ENCODE assay signal across 8 cellular contexts in the genomic region with DNA sequence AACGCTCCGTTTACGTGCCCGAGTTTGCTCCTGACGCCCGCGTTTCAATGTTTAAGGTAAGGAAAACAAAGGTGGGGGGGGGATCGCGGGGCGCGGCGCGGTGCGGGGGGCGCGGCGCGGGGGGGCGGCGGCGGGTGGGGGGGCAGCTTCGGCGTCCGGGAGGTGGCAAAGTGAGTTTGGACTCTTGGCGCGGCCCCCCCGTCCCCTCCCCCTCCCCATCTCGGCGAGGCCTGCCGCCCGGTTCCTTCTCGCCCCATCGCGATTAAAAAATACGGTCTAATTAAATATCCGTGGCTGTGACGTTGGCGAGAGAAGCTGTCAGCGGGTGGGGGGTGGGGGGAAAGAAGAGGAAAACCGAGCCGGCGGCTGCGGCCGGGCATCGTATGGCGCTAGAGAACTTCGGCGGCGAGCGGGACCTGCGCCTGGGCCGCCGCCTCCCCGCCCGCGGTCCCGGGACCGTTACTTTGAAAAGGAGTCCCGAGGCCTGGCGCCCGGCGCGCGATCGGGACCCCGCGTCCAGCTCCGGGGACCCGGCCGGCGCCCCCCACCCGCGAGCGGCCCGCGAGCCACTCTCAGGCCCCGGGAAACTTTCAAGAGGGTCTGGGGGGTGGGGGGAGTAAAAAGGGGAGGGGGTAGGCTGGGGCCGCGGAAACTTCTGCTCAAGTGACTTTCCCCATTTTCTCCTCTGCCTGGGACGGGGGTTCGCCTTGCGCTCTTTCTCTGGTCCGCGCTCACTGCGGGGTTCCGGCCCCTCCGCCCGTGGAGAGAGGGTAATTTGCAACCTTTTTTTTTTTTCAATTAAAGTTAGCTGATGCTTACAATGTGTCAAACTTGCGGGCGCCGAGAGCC.
DNase-seq lines count a peak whose midpoint lies in the region; ATAC-seq and TF ChIP-seq lines count a peak whose summit lies in the region.

No MANE protein-coding gene starts in this region.

- H3K4me3 ChIP-seq in BJ (ENCODE audit: low read depth, low read length) (peak overlapping the region; percentile 57), prostate gland (peak overlapping the region; percentile 45 to 52)

- H3K27ac ChIP-seq in prostate gland: peak overlapping the region in 1 of 2 donors; percentile 11

- no peaks in the 10 kb centered on the region for H3K9me3 ChIP-seq in prostate gland

- 2% methylated on average over 90 of the region's 91 CpGs for WGBS in prostate gland

- no peak for TF ChIP-seq POLR2A in prostate gland (IDR thresholded peaks at IDR 0.05)

- POLR2A ChIA-PET in BJ (lab: Charles Lee): no interaction called here

- DNase-seq in BJ (ENCODE audit: low read depth) (no peak), NCI-H1105 treated with DMSO at 0.1 percent for 48 hours (lab: John Stamatoyannopoulos, UW) (peak; percentile 35), endothelial cell (ENCODE audit: low spot score) (no peak), prostate gland (ENCODE audit: low spot score) (no peak), MV-4-11 (lab: John Stamatoyannopoulos, UW) (no peak), RPMI8226 (no peak), SHP77 (lab: John Stamatoyannopoulos, UW) (no peak)

- no peak overlapping the region for H3K27ac Mint-ChIP-seq in endothelial cell (ENCODE audit: unreplicated experiment)

- H3K27me3 ChIP-seq in BJ (ENCODE audit: control insufficient read depth, insufficient read depth, low read length) (peaks cover 18% of the 10 kb centered on the region), prostate gland (replicated peaks; ENCODE audit: insufficient read depth) (peaks cover 13% of the 10 kb centered on the region)

- peaks cover 30% of the 10 kb centered on the region for H3K4me1 Mint-ChIP-seq in endothelial cell (ENCODE audit: unreplicated experiment)

- H3K4me3 Mint-ChIP-seq in endothelial cell (ENCODE audit: unreplicated experiment): peak overlapping the region; percentile 76

- peaks cover 25% of the 10 kb centered on the region for H3K27me3 Mint-ChIP-seq in endothelial cell (ENCODE audit: unreplicated experiment)

- ATAC-seq in HG03442 (IDR thresholded peaks at IDR 0.05; ENCODE audit: unreplicated experiment): no peak

- H3K4me1 ChIP-seq in prostate gland (replicated peaks): peaks cover 11% of the 10 kb centered on the region

- no peaks in the 10 kb centered on the region for H3K9me3 Mint-ChIP-seq in endothelial cell (ENCODE audit: unreplicated experiment)

- CTCF ChIA-PET in BJ (lab: Yijun Ruan, JAX): interaction anchor here (0.7 to 0.9 kb wide), 2 partner anchors 11 to 304 kb away, joined by 3 read pairs; no protein-coding TSS in a partner anchor

- TF ChIP-seq CTCF in BJ (IDR thresholded peaks at IDR 0.05; ENCODE audit: insufficient read depth, low read depth, low read length) (no peak), endothelial cell (IDR thresholded peaks at IDR 0.05; ENCODE audit: unreplicated experiment) (no peak), prostate gland (IDR thresholded peaks at IDR 0.05) (no peak)

- no peaks in the 10 kb centered on the region for H3K36me3 ChIP-seq in BJ (ENCODE audit: control insufficient read depth, insufficient read depth, low read length)
- H3K36me3 ChIP-seq in prostate gland: no peaks in the 10 kb centered on the region

- intact Hi-C loops in prostate gland (cut with DNase I): loop anchor here (2.0 to 10.0 kb wide), 2 partner anchors 179 to 421 kb away; no protein-coding TSS in a partner anchor

- H3K36me3 Mint-ChIP-seq in endothelial cell (ENCODE audit: low read depth, unreplicated experiment): peaks cover 5% of the 10 kb centered on the region
